In the genomic region with DNA sequence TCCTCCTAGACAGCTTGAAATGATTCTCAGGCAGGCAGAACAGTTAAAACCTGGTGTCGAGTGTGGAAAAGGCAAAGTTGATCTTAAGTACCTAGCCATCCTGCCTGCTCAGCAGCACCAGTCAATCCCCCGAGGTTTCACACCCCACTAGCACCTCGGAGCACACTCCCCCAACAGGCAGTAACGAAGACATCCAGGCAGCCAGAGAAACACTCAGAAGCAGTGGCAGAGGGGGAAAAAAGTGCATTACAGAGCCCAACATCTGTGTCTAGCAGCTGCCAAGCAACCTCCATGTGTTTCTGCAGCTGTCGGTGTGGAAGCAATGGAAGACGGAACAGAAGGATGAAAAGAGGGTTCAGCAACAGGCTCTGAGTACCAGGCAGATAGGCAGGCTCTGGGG, we compare ENCODE assay signal across 16 cellular contexts.
"Had no signal": no experiment of that assay in that cellular context is flagged by ENCODE, and none has a peak within 500 bp of the region (broad histone marks: within the 10 kb centered on the region; RNA-seq: fewer than 3 reads in every experiment).

No MANE protein-coding gene starts in this region.

- H3K27me3 ChIP-seq: right lobe of liver, tibial nerve had no signal

- H3K4me3 ChIP-seq: lower lobe of right lung, right lobe of liver, tibial nerve had no signal

- H3K36me3 Mint-ChIP-seq: brain; natural killer cell treated with Interleukin-12 subunit alpha and Interleukin-12 subunit beta and Interleukin-15 and Interleukin-18, amount 100 ng/mL, for 72 hours had no signal

- H3K36me3 ChIP-seq: lower lobe of right lung, right lobe of liver, tibial nerve had no signal

- H3K27ac ChIP-seq: lower lobe of right lung, parathyroid adenoma, right lobe of liver, tibial nerve had no signal

- H3K9ac ChIP-seq: parathyroid adenoma had no signal

- DNase-seq: activated CD4-positive, alpha-beta T cell treated with anti-CD3 and anti-CD28 coated beads, Interleukin-2, amount 10 ng/mL, durations not matched to agents 7 days and 5 days; activated CD8-positive, alpha-beta T cell treated with anti-CD3 and anti-CD28 coated beads, Interleukin-2, amount 10 ng/mL, durations not matched to agents 7 days and 5 days; activated naive CD4-positive, alpha-beta T cell treated with anti-CD3 and anti-CD28 coated beads for 36 hours; activated T-cell treated with anti-CD3 and anti-CD28 coated beads, Interleukin-2, amount 50 U/mL, for 24 hours; caudate nucleus; head of caudate nucleus; lower lobe of right lung; right lobe of liver; small intestine; stimulated activated CD4-positive, alpha-beta T cell treated with anti-CD3 and anti-CD28 coated beads, Interleukin-15, amount 100 ng/mL, for 24 hours; stimulated activated CD4-positive, alpha-beta T cell treated with anti-CD3 and anti-CD28 coated beads, Interleukin-2, amount 100 ng/mL, for 48 hours had no signal

- H3K27ac Mint-ChIP-seq: activated CD4-positive, alpha-beta T cell treated with anti-CD3 and anti-CD28 coated beads, Interleukin-2, amount 10 ng/mL, durations not matched to agents 7 days and 5 days; activated CD8-positive, alpha-beta T cell treated with anti-CD3 and anti-CD28 coated beads, Interleukin-2, amount 10 ng/mL, durations not matched to agents 7 days and 5 days; activated naive CD4-positive, alpha-beta T cell treated with anti-CD3 and anti-CD28 coated beads for 36 hours; activated T-cell treated with anti-CD3 and anti-CD28 coated beads, Interleukin-2, amount 50 U/mL, for 24 hours; brain; natural killer cell treated with Interleukin-12 subunit alpha and Interleukin-12 subunit beta and Interleukin-15 and Interleukin-18, amount 100 ng/mL, for 72 hours; stimulated activated naive CD8-positive, alpha-beta T cell treated with anti-CD3 and anti-CD28 coated beads, Interleukin-15, Interleukin-2, amounts not matched to agents 100 ng/mL and 50 ng/mL, for 24 hours had no signal

- H3K9me3 Mint-ChIP-seq: activated CD4-positive, alpha-beta T cell treated with anti-CD3 and anti-CD28 coated beads, Interleukin-2, amount 10 ng/mL, durations not matched to agents 7 days and 5 days; activated naive CD4-positive, alpha-beta T cell treated with anti-CD3 and anti-CD28 coated beads for 36 hours; activated T-cell treated with anti-CD3 and anti-CD28 coated beads, Interleukin-2, amount 50 U/mL, for 24 hours; brain; natural killer cell treated with Interleukin-12 subunit alpha and Interleukin-12 subunit beta and Interleukin-15 and Interleukin-18, amount 100 ng/mL, for 72 hours; stimulated activated naive CD8-positive, alpha-beta T cell treated with anti-CD3 and anti-CD28 coated beads, Interleukin-15, Interleukin-2, amounts not matched to agents 100 ng/mL and 50 ng/mL, for 24 hours had no signal

- H3K27me3 Mint-ChIP-seq: activated CD4-positive, alpha-beta T cell treated with anti-CD3 and anti-CD28 coated beads, Interleukin-2, amount 10 ng/mL, durations not matched to agents 7 days and 5 days; activated T-cell treated with anti-CD3 and anti-CD28 coated beads, Interleukin-2, amount 50 U/mL, for 24 hours; natural killer cell treated with Interleukin-12 subunit alpha and Interleukin-12 subunit beta and Interleukin-15 and Interleukin-18, amount 100 ng/mL, for 72 hours; stimulated activated naive CD8-positive, alpha-beta T cell treated with anti-CD3 and anti-CD28 coated beads, Interleukin-15, Interleukin-2, amounts not matched to agents 100 ng/mL and 50 ng/mL, for 24 hours had no signal

- H3K4me3 Mint-ChIP-seq: activated CD4-positive, alpha-beta T cell treated with anti-CD3 and anti-CD28 coated beads, Interleukin-2, amount 10 ng/mL, durations not matched to agents 7 days and 5 days; activated CD8-positive, alpha-beta T cell treated with anti-CD3 and anti-CD28 coated beads, Interleukin-2, amount 10 ng/mL, durations not matched to agents 7 days and 5 days; activated naive CD4-positive, alpha-beta T cell treated with anti-CD3 and anti-CD28 coated beads for 36 hours; activated T-cell treated with anti-CD3 and anti-CD28 coated beads, Interleukin-2, amount 50 U/mL, for 24 hours; brain; natural killer cell treated with Interleukin-12 subunit alpha and Interleukin-12 subunit beta and Interleukin-15 and Interleukin-18, amount 100 ng/mL, for 72 hours; stimulated activated naive CD8-positive, alpha-beta T cell treated with anti-CD3 and anti-CD28 coated beads, Interleukin-15, Interleukin-2, amounts not matched to agents 100 ng/mL and 50 ng/mL, for 24 hours had no signal

- H3K9me3 ChIP-seq: lower lobe of right lung, right lobe of liver, tibial nerve had no signal

- H3K4me1 Mint-ChIP-seq: brain had no signal

- H3K4me1 ChIP-seq: lower lobe of right lung, parathyroid adenoma, right lobe of liver, tibial nerve had no signal

- ATAC-seq: activated CD8-positive, alpha-beta T cell treated with anti-CD3 and anti-CD28 coated beads, Interleukin-2, amount 10 ng/mL, durations not matched to agents 7 days and 5 days; lower lobe of right lung; natural killer cell treated with Interleukin-12 subunit alpha and Interleukin-12 subunit beta and Interleukin-15 and Interleukin-18, amount 100 ng/mL, for 72 hours; right lobe of liver had no signal
